Comparison of ENCODE assay signal across 8 cellular contexts in genomic region chr7:128963327-128963757, GRCh38.
DNase-seq lines count a peak whose midpoint lies in the region; ATAC-seq and TF ChIP-seq lines count a peak whose summit lies in the region.

No MANE protein-coding gene starts in this region.

- no peaks in the 10 kb centered on the region for H3K79me2 ChIP-seq in KMS-11 (ENCODE audit: insufficient read depth, low read depth)

- peaks cover 17% of the 10 kb centered on the region for H3K4me1 ChIP-seq in KMS-11 (ENCODE audit: low read depth, poor library complexity, severe bottlenecking)

- H3K27me3 ChIP-seq in KMS-11 (ENCODE audit: insufficient read depth, low read depth) = no peaks in the 10 kb centered on the region

- H3K4me3 ChIP-seq in GM12864 (ENCODE audit: low read depth, low read length) = no peak overlapping the region
- H3K4me3 ChIP-seq in KMS-11 (IDR thresholded peaks at IDR 0.05; ENCODE audit: insufficient read depth, low read depth, low read length) = no peak overlapping the region

- H2AFZ ChIP-seq in KMS-11 (ENCODE audit: low read depth) = no peak overlapping the region

- TF ChIP-seq CTCF in GM12864 (IDR thresholded peaks at IDR 0.05; ENCODE audit: low read depth, low read length, missing control alignments) (no peak), KMS-11 (conservative IDR thresholded peaks at IDR 0.05; ENCODE audit: low read depth, low read length) (no peak)

- H4K20me1 ChIP-seq in KMS-11 (ENCODE audit: insufficient read depth) = no peaks in the 10 kb centered on the region

- DNase-seq in GM12864 (ENCODE audit: low read depth) (peak; percentile 57), kidney glomerular epithelial cell (lab: John Stamatoyannopoulos, UW) (peak; percentile 34), NCI-H2227 treated with DMSO at 0.1 percent for 48 hours (lab: John Stamatoyannopoulos, UW) (no peak), hypothalamus (lab: John Stamatoyannopoulos, UW) (no peak), AG20443 (ENCODE audit: low spot score) (no peak)
- DNase-seq in effector CD8-positive, alpha-beta T cell (lab: John Stamatoyannopoulos, UW) = no peak

- peaks cover 12% of the 10 kb centered on the region; the same call in 1 of the 2 replicates for H3K36me3 ChIP-seq in KMS-11 (ENCODE audit: insufficient read depth)

- H3K4me2 ChIP-seq in KMS-11 = peak overlapping the region; percentile 19; the same call in 1 of the 2 replicates

- H3K27ac ChIP-seq in KMS-11 = no peak overlapping the region

- H3K9ac ChIP-seq in KMS-11 = no peak overlapping the region

- peak; percentile 55 for ATAC-seq in GM21515 (IDR thresholded peaks at IDR 0.05; ENCODE audit: unreplicated experiment)

Comparison
In these comparisons a context has a peak if more than half of its experiments do, and no peak if none do; other contexts are left out.
1. DNase-seq: peak in GM12864 (single experiment) and kidney glomerular epithelial cell (single experiment); none in effector CD8-positive, alpha-beta T cell (single experiment), NCI-H2227 treated with DMSO at 0.1 percent for 48 hours (single experiment), hypothalamus (0 of 51) and AG20443 (single experiment).